ENCODE assay signal across 15 cellular contexts in the genomic region with DNA sequence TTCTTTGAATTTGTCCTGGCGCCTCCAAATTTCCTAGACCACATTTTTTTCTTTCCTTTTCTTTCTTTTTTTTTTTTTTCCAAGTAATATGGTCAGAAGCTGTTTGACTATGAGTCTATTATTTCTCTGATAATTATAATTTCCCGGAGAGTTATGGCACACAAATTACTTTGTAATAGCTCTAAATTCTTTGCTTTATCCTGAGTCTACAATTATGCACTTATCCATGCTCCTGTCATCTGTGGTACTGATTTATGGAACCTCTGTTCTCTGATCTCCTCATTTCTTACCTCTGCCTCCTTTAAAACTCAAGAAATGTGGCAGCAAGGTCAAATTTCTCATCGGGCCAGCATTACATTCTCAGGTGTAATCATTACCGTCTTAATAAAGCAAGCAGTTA.
DNase-seq lines count a peak whose midpoint lies in the region; ATAC-seq and TF ChIP-seq lines count a peak whose summit lies in the region.
"Had no signal": no experiment of that assay in that cellular context is flagged by ENCODE, and none has a peak within 500 bp of the region (broad histone marks: within the 10 kb centered on the region; RNA-seq: fewer than 3 reads in every experiment).

No MANE protein-coding gene starts in this region.

- H3K4me3 ChIP-seq in SK-N-SH (ENCODE audit: low read depth in 2 of 2, low read length in 1 of 2) (no peak overlapping the region), SK-N-MC (peak overlapping the region; percentile 66), iPS-18a (ENCODE audit: low read length) (no peak overlapping the region), tibial artery (no peak overlapping the region)
- H3K4me3 ChIP-seq: BLaER1, gastrocnemius medialis, skin epidermis had no signal

- no peaks in the 10 kb centered on the region for H3K9me3 ChIP-seq in SK-N-SH
- H3K9me3 ChIP-seq in SK-N-MC (ENCODE audit: low read depth, low read length): no peaks in the 10 kb centered on the region
- H3K9me3 ChIP-seq in iPS-18a (ENCODE audit: control insufficient read depth, low read depth, low read length): no peaks in the 10 kb centered on the region
- H3K9me3 ChIP-seq in tibial artery: no peaks in the 10 kb centered on the region
- H3K9me3 ChIP-seq: BLaER1, gastrocnemius medialis had no signal

- H3K27me3 ChIP-seq in SK-N-SH (ENCODE audit: insufficient read depth) (no peaks in the 10 kb centered on the region), iPS-18a (ENCODE audit: control insufficient read depth, insufficient read depth, low read length) (no peaks in the 10 kb centered on the region), tibial artery (no peaks in the 10 kb centered on the region)
- H3K27me3 ChIP-seq: BLaER1, gastrocnemius medialis had no signal

- no peaks in the 10 kb centered on the region for H3K79me2 ChIP-seq in SK-N-SH (ENCODE audit: insufficient read depth)

- 81% methylated on average over 4 of the region's 4 CpGs for WGBS in SK-N-SH (ENCODE audit: low lambda C conversion rate)

- H3K4me1 ChIP-seq in SK-N-SH (ENCODE audit: control insufficient read depth in 1 of 2, insufficient read depth in 2 of 2, low read depth in 1 of 2, low read length in 1 of 2) (peaks cover 0 to 23% of the 10 kb centered on the region in 2 experiments), iPS-18a (ENCODE audit: control insufficient read depth, low read depth, low read length) (peaks cover 29% of the 10 kb centered on the region), tibial artery (peaks cover 0 to 27% (median 16%) of the 10 kb centered on the region in 4 donors)
- H3K4me1 ChIP-seq: BLaER1, gastrocnemius medialis had no signal

- H3K27ac ChIP-seq in SK-N-SH (ENCODE audit: low read depth in 2 of 2, low read length in 1 of 2) (peak overlapping the region; percentile 59 to 83; a peak in 2 of 4 replicates), SK-N-MC (peak overlapping the region; percentile 99), iPS-18a (ENCODE audit: low read length) (peak overlapping the region; percentile 24), tibial artery (peak overlapping the region; percentile 13 to 64)
- H3K27ac ChIP-seq: 22Rv1, BLaER1, gastrocnemius medialis had no signal

- no peaks in the 10 kb centered on the region for H4K20me1 ChIP-seq in SK-N-SH (ENCODE audit: insufficient read depth)
- H4K20me1 ChIP-seq: BLaER1 had no signal

- POLR2A ChIA-PET in SK-N-SH (lab: Yijun Ruan, JAX): no interaction called here

- intact Hi-C loops in tibial artery (cut with DNase I; ENCODE audit: low total_unique reads): loop anchor here (2.0 kb wide), 1 partner anchor 328 kb away; no protein-coding TSS in a partner anchor

- no peak for DNase-seq in SK-N-SH
- no peak for DNase-seq in SK-N-MC (ENCODE audit: low read depth, low spot score)
- no peak for DNase-seq in tibial artery
- no peak for DNase-seq in cerebellum (ENCODE audit: low spot score)
- no peak for DNase-seq in medulla oblongata (ENCODE audit: extremely low spot score)
- DNase-seq in NCI-H2081 (lab: John Stamatoyannopoulos, UW): no peak
- DNase-seq: activated T-cell treated with anti-CD3 and anti-CD28 coated beads, Interleukin-2, amount 50 U/mL, for 1 hour; gastrocnemius medialis; NCI-H187; T-cell had no signal

- ATAC-seq in SK-N-SH treated with all-trans-retinoic acid at 6 μM for 48 hours: no peak
- ATAC-seq: gastrocnemius medialis, T-cell had no signal

- H2AFZ ChIP-seq in SK-N-SH (ENCODE audit: low read depth): no peak overlapping the region

- H3K9me2 ChIP-seq in SK-N-SH: no peaks in the 10 kb centered on the region

- 0 out of 2 replicates have a peak overlapping the region, but pooled peaks have one; percentile 60 for H3K4me2 ChIP-seq in SK-N-SH
- H3K4me2 ChIP-seq: BLaER1 had no signal

- TF ChIP-seq CTCF in SK-N-SH (IDR thresholded peaks at IDR 0.05) (no peak), tibial artery (IDR thresholded peaks at IDR 0.05) (no peak)

- CTCF ChIA-PET in SK-N-SH (lab: Yijun Ruan, JAX): no interaction called here

- H3K36me3 ChIP-seq in SK-N-SH (replicated peaks in 1 of 2; ENCODE audit: control insufficient read depth in 1 of 2, insufficient read depth in 2 of 2, low read length in 1 of 2) (no peaks in the 10 kb centered on the region), SK-N-MC (ENCODE audit: insufficient read depth, low read length) (no peaks in the 10 kb centered on the region), iPS-18a (ENCODE audit: control insufficient read depth, low read depth, low read length) (no peaks in the 10 kb centered on the region), tibial artery (no peaks in the 10 kb centered on the region)
- H3K36me3 ChIP-seq: BLaER1, gastrocnemius medialis had no signal

- TF ChIP-seq EP300 in SK-N-SH (IDR thresholded peaks at IDR 0.05; ENCODE audit: borderline replicate concordance in 1 of 2, low read depth in 1 of 2, low read length in 1 of 2): no peak

- no peak overlapping the region for H3K9ac ChIP-seq in SK-N-SH
- peak overlapping the region; percentile 87 for H3K9ac ChIP-seq in SK-N-MC (ENCODE audit: insufficient read length)
- H3K9ac ChIP-seq in iPS-18a (ENCODE audit: low read length): peak overlapping the region; percentile 29
- H3K9ac ChIP-seq: BLaER1 had no signal

- TF ChIP-seq RAD21 in SK-N-SH (IDR thresholded peaks at IDR 0.05; ENCODE audit: low read length): no peak

- peaks cover 5% of the 10 kb centered on the region for H3F3A ChIP-seq in SK-N-SH (replicated peaks; ENCODE audit: insufficient read depth)

TF ChIP-seq in SK-N-SH, 30 proteins besides CTCF, POLR2A, EP300 and RAD21 (continues in another document):
- TF ChIP-seq ELF1 (IDR thresholded peaks at IDR 0.05) (no peak), FOXM1 (IDR thresholded peaks at IDR 0.05; ENCODE audit: low read depth) (no peak), REST (IDR thresholded peaks at IDR 0.05; ENCODE audit: low read depth, low read length) (no peak), TCF12 (IDR thresholded peaks at IDR 0.05) (no peak)

TF ChIP-seq in SK-N-SH treated with all-trans-retinoic acid at 6 μM for 48 hours, 23 proteins besides CTCF, POLR2A, EP300 and RAD21 (continues in another document):
- no peak for TF ChIP-seq CREB5 (CRISPR knock-in tag; IDR thresholded peaks at IDR 0.05; ENCODE audit: low read depth)
- TF ChIP-seq, protein P1, sequence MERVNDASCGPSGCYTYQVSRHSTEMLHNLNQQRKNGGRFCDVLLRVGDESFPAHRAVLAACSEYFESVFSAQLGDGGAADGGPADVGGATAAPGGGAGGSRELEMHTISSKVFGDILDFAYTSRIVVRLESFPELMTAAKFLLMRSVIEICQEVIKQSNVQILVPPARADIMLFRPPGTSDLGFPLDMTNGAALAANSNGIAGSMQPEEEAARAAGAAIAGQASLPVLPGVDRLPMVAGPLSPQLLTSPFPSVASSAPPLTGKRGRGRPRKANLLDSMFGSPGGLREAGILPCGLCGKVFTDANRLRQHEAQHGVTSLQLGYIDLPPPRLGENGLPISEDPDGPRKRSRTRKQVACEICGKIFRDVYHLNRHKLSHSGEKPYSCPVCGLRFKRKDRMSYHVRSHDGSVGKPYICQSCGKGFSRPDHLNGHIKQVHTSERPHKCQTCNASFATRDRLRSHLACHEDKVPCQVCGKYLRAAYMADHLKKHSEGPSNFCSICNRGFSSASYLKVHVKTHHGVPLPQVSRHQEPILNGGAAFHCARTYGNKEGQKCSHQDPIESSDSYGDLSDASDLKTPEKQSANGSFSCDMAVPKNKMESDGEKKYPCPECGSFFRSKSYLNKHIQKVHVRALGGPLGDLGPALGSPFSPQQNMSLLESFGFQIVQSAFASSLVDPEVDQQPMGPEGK (CRISPR knock-in tag; IDR thresholded peaks at IDR 0.05; ENCODE audit: borderline replicate concordance): no peak
- TF ChIP-seq ARNTL (CRISPR knock-in tag; IDR thresholded peaks at IDR 0.05; ENCODE audit: borderline replicate concordance, low read depth): no peak
- TF ChIP-seq TOX (CRISPR knock-in tag; IDR thresholded peaks at IDR 0.05; ENCODE audit: borderline replicate concordance): no peak
- TF ChIP-seq TCF4 (CRISPR knock-in tag; IDR thresholded peaks at IDR 0.05; ENCODE audit: borderline replicate concordance): no peak
- no peak for TF ChIP-seq CSRNP3 (CRISPR knock-in tag; IDR thresholded peaks at IDR 0.05)
- TF ChIP-seq GLIS3 (CRISPR knock-in tag; IDR thresholded peaks at IDR 0.05): no peak
- TF ChIP-seq ZC3H10 (CRISPR knock-in tag; IDR thresholded peaks at IDR 0.05): no peak
- TF ChIP-seq PPARA (CRISPR knock-in tag; IDR thresholded peaks at IDR 0.05; ENCODE audit: borderline replicate concordance): no peak

Comparison
In these comparisons a context has a peak if more than half of its experiments do, and no peak if none do; other contexts are left out.
1. H3K27ac ChIP-seq: peak in every context shown above with its lines; median percentile 99 in SK-N-MC; 71 in SK-N-SH; 38 in tibial artery; 24 in iPS-18a.